1 cellular context compared by ENCODE assay signal in the genomic region with DNA sequence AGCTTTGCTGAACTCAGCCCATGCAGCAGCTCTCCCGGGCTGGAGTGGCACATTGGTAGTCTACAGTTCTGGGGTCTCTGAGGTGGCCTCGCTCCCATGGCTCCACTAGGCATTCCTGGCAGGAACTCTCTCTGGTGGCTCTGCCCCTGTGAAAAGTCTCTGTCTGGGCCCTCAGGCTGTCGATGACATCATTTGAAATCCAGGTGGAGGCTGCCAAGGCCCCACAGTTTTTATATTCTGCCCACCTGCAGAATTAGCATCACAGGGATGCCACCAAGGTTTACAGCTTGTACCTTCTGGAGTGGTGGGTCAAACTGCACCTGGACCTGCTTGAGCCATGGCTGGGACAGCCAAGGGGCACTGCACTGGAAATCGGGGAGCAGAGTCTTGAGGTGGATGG.
TF ChIP-seq lines count a peak whose summit lies in the region.

No MANE protein-coding gene starts in this region.

TF ChIP-seq in A549, 52 proteins besides CTCF, POLR2A, EP300 and RAD21 (continued from another document):
- TF ChIP-seq, protein P1, sequence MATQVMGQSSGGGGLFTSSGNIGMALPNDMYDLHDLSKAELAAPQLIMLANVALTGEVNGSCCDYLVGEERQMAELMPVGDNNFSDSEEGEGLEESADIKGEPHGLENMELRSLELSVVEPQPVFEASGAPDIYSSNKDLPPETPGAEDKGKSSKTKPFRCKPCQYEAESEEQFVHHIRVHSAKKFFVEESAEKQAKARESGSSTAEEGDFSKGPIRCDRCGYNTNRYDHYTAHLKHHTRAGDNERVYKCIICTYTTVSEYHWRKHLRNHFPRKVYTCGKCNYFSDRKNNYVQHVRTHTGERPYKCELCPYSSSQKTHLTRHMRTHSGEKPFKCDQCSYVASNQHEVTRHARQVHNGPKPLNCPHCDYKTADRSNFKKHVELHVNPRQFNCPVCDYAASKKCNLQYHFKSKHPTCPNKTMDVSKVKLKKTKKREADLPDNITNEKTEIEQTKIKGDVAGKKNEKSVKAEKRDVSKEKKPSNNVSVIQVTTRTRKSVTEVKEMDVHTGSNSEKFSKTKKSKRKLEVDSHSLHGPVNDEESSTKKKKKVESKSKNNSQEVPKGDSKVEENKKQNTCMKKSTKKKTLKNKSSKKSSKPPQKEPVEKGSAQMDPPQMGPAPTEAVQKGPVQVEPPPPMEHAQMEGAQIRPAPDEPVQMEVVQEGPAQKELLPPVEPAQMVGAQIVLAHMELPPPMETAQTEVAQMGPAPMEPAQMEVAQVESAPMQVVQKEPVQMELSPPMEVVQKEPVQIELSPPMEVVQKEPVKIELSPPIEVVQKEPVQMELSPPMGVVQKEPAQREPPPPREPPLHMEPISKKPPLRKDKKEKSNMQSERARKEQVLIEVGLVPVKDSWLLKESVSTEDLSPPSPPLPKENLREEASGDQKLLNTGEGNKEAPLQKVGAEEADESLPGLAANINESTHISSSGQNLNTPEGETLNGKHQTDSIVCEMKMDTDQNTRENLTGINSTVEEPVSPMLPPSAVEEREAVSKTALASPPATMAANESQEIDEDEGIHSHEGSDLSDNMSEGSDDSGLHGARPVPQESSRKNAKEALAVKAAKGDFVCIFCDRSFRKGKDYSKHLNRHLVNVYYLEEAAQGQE (IDR thresholded peaks at IDR 0.05) = no peak
- TF ChIP-seq HOXA7 (CRISPR knock-in tag; IDR thresholded peaks at IDR 0.05) = no peak
- TF ChIP-seq, protein P2, sequence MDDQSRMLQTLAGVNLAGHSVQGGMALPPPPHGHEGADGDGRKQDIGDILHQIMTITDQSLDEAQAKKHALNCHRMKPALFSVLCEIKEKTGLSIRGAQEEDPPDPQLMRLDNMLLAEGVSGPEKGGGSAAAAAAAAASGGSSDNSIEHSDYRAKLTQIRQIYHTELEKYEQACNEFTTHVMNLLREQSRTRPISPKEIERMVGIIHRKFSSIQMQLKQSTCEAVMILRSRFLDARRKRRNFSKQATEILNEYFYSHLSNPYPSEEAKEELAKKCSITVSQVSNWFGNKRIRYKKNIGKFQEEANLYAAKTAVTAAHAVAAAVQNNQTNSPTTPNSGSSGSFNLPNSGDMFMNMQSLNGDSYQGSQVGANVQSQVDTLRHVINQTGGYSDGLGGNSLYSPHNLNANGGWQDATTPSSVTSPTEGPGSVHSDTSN (IDR thresholded peaks at IDR 0.05) = no peak
- no peak for TF ChIP-seq RFX5 (IDR thresholded peaks at IDR 0.05)
- no peak for TF ChIP-seq KDM5A (IDR thresholded peaks at IDR 0.05)
- no peak for TF ChIP-seq ZSCAN20 (CRISPR knock-in tag; IDR thresholded peaks at IDR 0.05)
- no peak for TF ChIP-seq TFCP2L1 (CRISPR knock-in tag; IDR thresholded peaks at IDR 0.05)
- no peak for TF ChIP-seq EHF (CRISPR knock-in tag; IDR thresholded peaks at IDR 0.05)
- TF ChIP-seq MAFK (IDR thresholded peaks at IDR 0.05; ENCODE audit: partially characterized antibody) = no peak
- TF ChIP-seq, protein P3, sequence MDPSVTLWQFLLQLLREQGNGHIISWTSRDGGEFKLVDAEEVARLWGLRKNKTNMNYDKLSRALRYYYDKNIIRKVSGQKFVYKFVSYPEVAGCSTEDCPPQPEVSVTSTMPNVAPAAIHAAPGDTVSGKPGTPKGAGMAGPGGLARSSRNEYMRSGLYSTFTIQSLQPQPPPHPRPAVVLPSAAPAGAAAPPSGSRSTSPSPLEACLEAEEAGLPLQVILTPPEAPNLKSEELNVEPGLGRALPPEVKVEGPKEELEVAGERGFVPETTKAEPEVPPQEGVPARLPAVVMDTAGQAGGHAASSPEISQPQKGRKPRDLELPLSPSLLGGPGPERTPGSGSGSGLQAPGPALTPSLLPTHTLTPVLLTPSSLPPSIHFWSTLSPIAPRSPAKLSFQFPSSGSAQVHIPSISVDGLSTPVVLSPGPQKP (IDR thresholded peaks at IDR 0.05; ENCODE audit: low read depth, low read length) = no peak
- no peak for TF ChIP-seq ZFP36 (IDR thresholded peaks at IDR 0.05; ENCODE audit: borderline replicate concordance, partially characterized antibody)
- no peak for TF ChIP-seq PHF8 (IDR thresholded peaks at IDR 0.05; ENCODE audit: borderline replicate concordance, low read depth)
- TF ChIP-seq SREBF2 (IDR thresholded peaks at IDR 0.05) = no peak
- no peak for TF ChIP-seq FOSL2 (IDR thresholded peaks at IDR 0.05)
- no peak for TF ChIP-seq FOSL2 (CRISPR knock-in tag; IDR thresholded peaks at IDR 0.05)
- no peak for TF ChIP-seq GATA3 (IDR thresholded peaks at IDR 0.05; ENCODE audit: borderline replicate concordance)
